1 cellular context compared by ENCODE assay signal in genomic region chr19:11736696-11737095, GRCh38.
A peak's percentile ranks its signal among the peaks of the same experiment; 100 is the strongest.
TF ChIP-seq lines count a peak whose summit lies in the region.

No MANE protein-coding gene starts in this region.

TF ChIP-seq in K562, 482 proteins besides CTCF, POLR2A, EP300 and RAD21 (continued from another document and continues in another):
- TF ChIP-seq, protein P1, sequence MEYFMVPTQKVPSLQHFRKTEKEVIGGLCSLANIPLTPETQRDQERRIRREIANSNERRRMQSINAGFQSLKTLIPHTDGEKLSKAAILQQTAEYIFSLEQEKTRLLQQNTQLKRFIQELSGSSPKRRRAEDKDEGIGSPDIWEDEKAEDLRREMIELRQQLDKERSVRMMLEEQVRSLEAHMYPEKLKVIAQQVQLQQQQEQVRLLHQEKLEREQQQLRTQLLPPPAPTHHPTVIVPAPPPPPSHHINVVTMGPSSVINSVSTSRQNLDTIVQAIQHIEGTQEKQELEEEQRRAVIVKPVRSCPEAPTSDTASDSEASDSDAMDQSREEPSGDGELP (CRISPR knock-in tag; IDR thresholded peaks at IDR 0.05; ENCODE audit: borderline replicate concordance) = peak; percentile 93
- peak; percentile 5; the same call in 1 of the 2 replicates for TF ChIP-seq TCF3 (CRISPR knock-in tag; IDR thresholded peaks at IDR 0.05)
- 0 out of 4 replicates have a peak, but pooled peaks of 1 of the 2 experiments have one; percentile 24 for TF ChIP-seq SRF (CRISPR knock-in tag; IDR thresholded peaks at IDR 0.05)
- no peak for TF ChIP-seq ZNF23 (CRISPR knock-in tag; IDR thresholded peaks at IDR 0.05)
- peak; percentile 82 for TF ChIP-seq DPF2 (IDR thresholded peaks at IDR 0.05)
- TF ChIP-seq NFE2 (IDR thresholded peaks at IDR 0.05; ENCODE audit: low read depth) = peak; percentile 94
- TF ChIP-seq JUN (IDR thresholded peaks at IDR 0.05; ENCODE audit: borderline replicate concordance, low read depth, low read length) = peak; percentile 39; the same call in 1 of the 2 replicates
- no peak for TF ChIP-seq JUN (CRISPR knock-in tag; IDR thresholded peaks at IDR 0.05; ENCODE audit: borderline replicate concordance)
- peak; percentile 38; the same call in 1 of the 2 replicates for TF ChIP-seq EP400 (IDR thresholded peaks at IDR 0.05)
- TF ChIP-seq FOXA3 (CRISPR knock-in tag; conservative IDR thresholded peaks at IDR 0.05 in 1 of 2, IDR thresholded peaks at IDR 0.05 in 1 of 2) = no peak
- no peak for TF ChIP-seq ZNF134 (CRISPR knock-in tag; conservative IDR thresholded peaks at IDR 0.05)
- peak; percentile 71 for TF ChIP-seq DACH1 (IDR thresholded peaks at IDR 0.05; ENCODE audit: partially characterized antibody)
- no peak for TF ChIP-seq PBX2 (CRISPR knock-in tag; IDR thresholded peaks at IDR 0.05; ENCODE audit: low read depth)
- TF ChIP-seq PBX2 (tag; conservative IDR thresholded peaks at IDR 0.05; ENCODE audit: low read depth) = peak; percentile 53
- TF ChIP-seq, protein P2, sequence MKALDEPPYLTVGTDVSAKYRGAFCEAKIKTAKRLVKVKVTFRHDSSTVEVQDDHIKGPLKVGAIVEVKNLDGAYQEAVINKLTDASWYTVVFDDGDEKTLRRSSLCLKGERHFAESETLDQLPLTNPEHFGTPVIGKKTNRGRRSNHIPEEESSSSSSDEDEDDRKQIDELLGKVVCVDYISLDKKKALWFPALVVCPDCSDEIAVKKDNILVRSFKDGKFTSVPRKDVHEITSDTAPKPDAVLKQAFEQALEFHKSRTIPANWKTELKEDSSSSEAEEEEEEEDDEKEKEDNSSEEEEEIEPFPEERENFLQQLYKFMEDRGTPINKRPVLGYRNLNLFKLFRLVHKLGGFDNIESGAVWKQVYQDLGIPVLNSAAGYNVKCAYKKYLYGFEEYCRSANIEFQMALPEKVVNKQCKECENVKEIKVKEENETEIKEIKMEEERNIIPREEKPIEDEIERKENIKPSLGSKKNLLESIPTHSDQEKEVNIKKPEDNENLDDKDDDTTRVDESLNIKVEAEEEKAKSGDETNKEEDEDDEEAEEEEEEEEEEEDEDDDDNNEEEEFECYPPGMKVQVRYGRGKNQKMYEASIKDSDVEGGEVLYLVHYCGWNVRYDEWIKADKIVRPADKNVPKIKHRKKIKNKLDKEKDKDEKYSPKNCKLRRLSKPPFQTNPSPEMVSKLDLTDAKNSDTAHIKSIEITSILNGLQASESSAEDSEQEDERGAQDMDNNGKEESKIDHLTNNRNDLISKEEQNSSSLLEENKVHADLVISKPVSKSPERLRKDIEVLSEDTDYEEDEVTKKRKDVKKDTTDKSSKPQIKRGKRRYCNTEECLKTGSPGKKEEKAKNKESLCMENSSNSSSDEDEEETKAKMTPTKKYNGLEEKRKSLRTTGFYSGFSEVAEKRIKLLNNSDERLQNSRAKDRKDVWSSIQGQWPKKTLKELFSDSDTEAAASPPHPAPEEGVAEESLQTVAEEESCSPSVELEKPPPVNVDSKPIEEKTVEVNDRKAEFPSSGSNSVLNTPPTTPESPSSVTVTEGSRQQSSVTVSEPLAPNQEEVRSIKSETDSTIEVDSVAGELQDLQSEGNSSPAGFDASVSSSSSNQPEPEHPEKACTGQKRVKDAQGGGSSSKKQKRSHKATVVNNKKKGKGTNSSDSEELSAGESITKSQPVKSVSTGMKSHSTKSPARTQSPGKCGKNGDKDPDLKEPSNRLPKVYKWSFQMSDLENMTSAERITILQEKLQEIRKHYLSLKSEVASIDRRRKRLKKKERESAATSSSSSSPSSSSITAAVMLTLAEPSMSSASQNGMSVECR (CRISPR knock-in tag; IDR thresholded peaks at IDR 0.05) = 0 out of 2 replicates have a peak, but pooled peaks have one; percentile 30
- TF ChIP-seq L3MBTL2 (IDR thresholded peaks at IDR 0.05) = peak; percentile 87
- TF ChIP-seq CHD4 (IDR thresholded peaks at IDR 0.05; ENCODE audit: insufficient read depth, insufficient replicate concordance, low read depth, low read length, poor library complexity, severe bottlenecking) = no peak
- TF ChIP-seq GATAD2B (IDR thresholded peaks at IDR 0.05; ENCODE audit: borderline replicate concordance) = no peak
- peak; percentile 58; the same call in 1 of the 2 replicates for TF ChIP-seq NCOR1 (IDR thresholded peaks at IDR 0.05)
- TF ChIP-seq SLC30A9 (CRISPR knock-in tag; IDR thresholded peaks at IDR 0.05) = no peak
- TF ChIP-seq, protein P3, sequence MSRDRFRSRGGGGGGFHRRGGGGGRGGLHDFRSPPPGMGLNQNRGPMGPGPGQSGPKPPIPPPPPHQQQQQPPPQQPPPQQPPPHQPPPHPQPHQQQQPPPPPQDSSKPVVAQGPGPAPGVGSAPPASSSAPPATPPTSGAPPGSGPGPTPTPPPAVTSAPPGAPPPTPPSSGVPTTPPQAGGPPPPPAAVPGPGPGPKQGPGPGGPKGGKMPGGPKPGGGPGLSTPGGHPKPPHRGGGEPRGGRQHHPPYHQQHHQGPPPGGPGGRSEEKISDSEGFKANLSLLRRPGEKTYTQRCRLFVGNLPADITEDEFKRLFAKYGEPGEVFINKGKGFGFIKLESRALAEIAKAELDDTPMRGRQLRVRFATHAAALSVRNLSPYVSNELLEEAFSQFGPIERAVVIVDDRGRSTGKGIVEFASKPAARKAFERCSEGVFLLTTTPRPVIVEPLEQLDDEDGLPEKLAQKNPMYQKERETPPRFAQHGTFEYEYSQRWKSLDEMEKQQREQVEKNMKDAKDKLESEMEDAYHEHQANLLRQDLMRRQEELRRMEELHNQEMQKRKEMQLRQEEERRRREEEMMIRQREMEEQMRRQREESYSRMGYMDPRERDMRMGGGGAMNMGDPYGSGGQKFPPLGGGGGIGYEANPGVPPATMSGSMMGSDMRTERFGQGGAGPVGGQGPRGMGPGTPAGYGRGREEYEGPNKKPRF (IDR thresholded peaks at IDR 0.05; ENCODE audit: low read depth, low read length) = no peak
- TF ChIP-seq, protein P4, sequence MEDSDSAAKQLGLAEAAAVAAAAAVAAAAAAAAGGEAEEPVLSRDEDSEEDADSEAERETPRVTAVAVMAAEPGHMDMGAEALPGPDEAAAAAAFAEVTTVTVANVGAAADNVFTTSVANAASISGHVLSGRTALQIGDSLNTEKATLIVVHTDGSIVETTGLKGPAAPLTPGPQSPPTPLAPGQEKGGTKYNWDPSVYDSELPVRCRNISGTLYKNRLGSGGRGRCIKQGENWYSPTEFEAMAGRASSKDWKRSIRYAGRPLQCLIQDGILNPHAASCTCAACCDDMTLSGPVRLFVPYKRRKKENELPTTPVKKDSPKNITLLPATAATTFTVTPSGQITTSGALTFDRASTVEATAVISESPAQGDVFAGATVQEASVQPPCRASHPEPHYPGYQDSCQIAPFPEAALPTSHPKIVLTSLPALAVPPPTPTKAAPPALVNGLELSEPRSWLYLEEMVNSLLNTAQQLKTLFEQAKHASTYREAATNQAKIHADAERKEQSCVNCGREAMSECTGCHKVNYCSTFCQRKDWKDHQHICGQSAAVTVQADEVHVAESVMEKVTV (CRISPR knock-in tag; IDR thresholded peaks at IDR 0.05) = no peak
- TF ChIP-seq ZFP36 (IDR thresholded peaks at IDR 0.05; ENCODE audit: low read depth, low read length, partially characterized antibody) = no peak
- TF ChIP-seq RBM39 (optimal IDR thresholded peaks at IDR 0.05; ENCODE audit: low read depth, low read length) = no peak
- TF ChIP-seq CREM (IDR thresholded peaks at IDR 0.05; ENCODE audit: low read depth) = peak; percentile 61
- peak; percentile 91 to 93 for TF ChIP-seq KDM1A (IDR thresholded peaks at IDR 0.05)
- TF ChIP-seq MTA3 (IDR thresholded peaks at IDR 0.05; ENCODE audit: borderline replicate concordance) = peak; percentile 38; the same call in 1 of the 2 replicates
- 0 out of 2 replicates have a peak, but pooled peaks have one; percentile 29 for TF ChIP-seq ZEB2 (IDR thresholded peaks at IDR 0.05)
- peak; percentile 81 for TF ChIP-seq ZNF316 (IDR thresholded peaks at IDR 0.05)
- no peak for TF ChIP-seq SNIP1 (IDR thresholded peaks at IDR 0.05; ENCODE audit: low read depth)
- TF ChIP-seq SOX6 (IDR thresholded peaks at IDR 0.05) = peak; percentile 74
- 0 out of 2 replicates have a peak, but pooled peaks have one; percentile 40 for TF ChIP-seq ELF4 (CRISPR knock-in tag; IDR thresholded peaks at IDR 0.05)
- TF ChIP-seq MAFF (IDR thresholded peaks at IDR 0.05; ENCODE audit: low read length) = peak; percentile 74; the same call in 1 of the 2 replicates
- TF ChIP-seq ZFP30 (CRISPR knock-in tag; IDR thresholded peaks at IDR 0.05; ENCODE audit: borderline replicate concordance) = no peak
- no peak for TF ChIP-seq SMAD3 (CRISPR knock-in tag; conservative IDR thresholded peaks at IDR 0.05)
- TF ChIP-seq ELK1 (CRISPR knock-in tag; IDR thresholded peaks at IDR 0.05) = no peak
- no peak for TF ChIP-seq ZNF165 (CRISPR knock-in tag; IDR thresholded peaks at IDR 0.05; ENCODE audit: borderline replicate concordance)
- TF ChIP-seq MEF2D (tag; conservative IDR thresholded peaks at IDR 0.05; ENCODE audit: low read depth) = 0 out of 2 replicates have a peak, but pooled peaks have one; percentile 15
- peak; percentile 90 for TF ChIP-seq GATA2 (CRISPR knock-in tag; IDR thresholded peaks at IDR 0.05)
- TF ChIP-seq SMC3 (conservative IDR thresholded peaks at IDR 0.05; ENCODE audit: insufficient read depth, low read depth, low read length) = no peak
- no peak for TF ChIP-seq MEF2A (IDR thresholded peaks at IDR 0.05; ENCODE audit: control insufficient read depth, low read depth, low read length)
- TF ChIP-seq TAF9B (IDR thresholded peaks at IDR 0.05; ENCODE audit: partially characterized antibody) = peak; percentile 56
- TF ChIP-seq THAP12 (CRISPR knock-in tag; IDR thresholded peaks at IDR 0.05) = no peak
- no peak for TF ChIP-seq RFX5 (IDR thresholded peaks at IDR 0.05; ENCODE audit: low read depth, low read length)
- TF ChIP-seq ZNF121 (CRISPR knock-in tag; conservative IDR thresholded peaks at IDR 0.05) = no peak
- no peak for TF ChIP-seq ZNF408 (CRISPR knock-in tag; IDR thresholded peaks at IDR 0.05; ENCODE audit: low read depth)
- TF ChIP-seq ZNF586 (CRISPR knock-in tag; conservative IDR thresholded peaks at IDR 0.05) = no peak
- TF ChIP-seq HDAC2 (IDR thresholded peaks at IDR 0.05) = peak; percentile 82
- TF ChIP-seq XRCC5 (IDR thresholded peaks at IDR 0.05; ENCODE audit: low read depth, low read length) = no peak
- TF ChIP-seq MAFG (tag; conservative IDR thresholded peaks at IDR 0.05) = peak; percentile 76
- TF ChIP-seq ILK (tag; IDR thresholded peaks at IDR 0.05; ENCODE audit: borderline replicate concordance, low read depth) = no peak
- TF ChIP-seq MNT (conservative IDR thresholded peaks at IDR 0.05) = peak; percentile 38 to 74; a peak in 3 of 4 replicates
- peak; percentile 72 for TF ChIP-seq FOSL1 (tag; conservative IDR thresholded peaks at IDR 0.05)
